In genomic region chr9:569276-569675, GRCh38 we compare ENCODE assay signal across 20 cellular contexts.
"Had no signal": no experiment of that assay in that cellular context is flagged by ENCODE, and none has a peak within 500 bp of the region (broad histone marks: within the 10 kb centered on the region; RNA-seq: fewer than 3 reads in every experiment).

No MANE protein-coding gene starts in this region.

- H3K27me3 Mint-ChIP-seq: activated B cell treated with CpG ODN at 0.5 μM for 24 hours; activated naive CD8-positive, alpha-beta T cell treated with anti-CD3 and anti-CD28 coated beads, Interleukin-2, amount 10 ng/mL, durations not matched to agents 7 days and 5 days; brain had no signal

- H3K36me3 Mint-ChIP-seq: stimulated activated effector memory CD8-positive, alpha-beta T cell treated with anti-CD3 and anti-CD28 coated beads, Interleukin-12 subunit alpha, Interleukin-12 subunit beta, amount 100 ng/mL, for 72 hours had no signal

- ATAC-seq: esophagus mucosa; gastrocnemius medialis; left lung; naive thymus-derived CD8-positive, alpha-beta T cell; psoas muscle; right lobe of liver; stimulated activated effector memory CD8-positive, alpha-beta T cell treated with anti-CD3 and anti-CD28 coated beads, Interleukin-12 subunit alpha, Interleukin-12 subunit beta, amount 100 ng/mL, for 72 hours had no signal

- DNase-seq: activated B cell treated with CpG ODN at 0.5 μM for 24 hours; activated CD4-positive, alpha-beta memory T cell treated with anti-CD3 and anti-CD28 coated beads for 36 hours; activated CD4-positive, alpha-beta T cell treated with anti-CD3 and anti-CD28 coated beads for 4 hours; activated naive CD8-positive, alpha-beta T cell treated with anti-CD3 and anti-CD28 coated beads, Interleukin-2, amount 10 ng/mL, durations not matched to agents 7 days and 5 days; activated T-cell treated with anti-CD3 and anti-CD28 coated beads for 4 hours; amygdala; effector CD4-positive, alpha-beta T cell; gastrocnemius medialis; left lung; naive thymus-derived CD8-positive, alpha-beta T cell; psoas muscle; right lobe of liver; small intestine; stimulated activated CD4-positive, alpha-beta T cell treated with anti-CD3 and anti-CD28 coated beads, Interleukin-15, amount 100 ng/mL, for 24 hours; stimulated activated CD4-positive, alpha-beta T cell treated with anti-CD3 and anti-CD28 coated beads, Interleukin-4, amount 100 ng/mL, for 1 hour had no signal

- H3K9me3 ChIP-seq: gastrocnemius medialis, left lung, right lobe of liver, thoracic aorta had no signal

- H3K4me1 ChIP-seq: left lung, psoas muscle had no signal

- H3K4me3 ChIP-seq: coronary artery, gastrocnemius medialis, left lung, psoas muscle, right lobe of liver, thoracic aorta had no signal

- H3K27ac Mint-ChIP-seq: activated B cell treated with CpG ODN at 0.5 μM for 24 hours; activated CD4-positive, alpha-beta memory T cell treated with anti-CD3 and anti-CD28 coated beads for 36 hours; activated naive CD8-positive, alpha-beta T cell treated with anti-CD3 and anti-CD28 coated beads, Interleukin-2, amount 10 ng/mL, durations not matched to agents 7 days and 5 days; stimulated activated effector memory CD8-positive, alpha-beta T cell treated with anti-CD3 and anti-CD28 coated beads, Interleukin-12 subunit alpha, Interleukin-12 subunit beta, amount 100 ng/mL, for 72 hours had no signal

- H3K36me3 ChIP-seq: gastrocnemius medialis, left lung, right lobe of liver, thoracic aorta had no signal

- H3K9me3 Mint-ChIP-seq: stimulated activated effector memory CD8-positive, alpha-beta T cell treated with anti-CD3 and anti-CD28 coated beads, Interleukin-12 subunit alpha, Interleukin-12 subunit beta, amount 100 ng/mL, for 72 hours had no signal

- H3K4me1 Mint-ChIP-seq: activated naive CD8-positive, alpha-beta T cell treated with anti-CD3 and anti-CD28 coated beads, Interleukin-2, amount 10 ng/mL, durations not matched to agents 7 days and 5 days; stimulated activated effector memory CD8-positive, alpha-beta T cell treated with anti-CD3 and anti-CD28 coated beads, Interleukin-12 subunit alpha, Interleukin-12 subunit beta, amount 100 ng/mL, for 72 hours had no signal

- H3K27ac ChIP-seq: gastrocnemius medialis, left lung, psoas muscle, right lobe of liver, thoracic aorta had no signal

- H3K27me3 ChIP-seq: gastrocnemius medialis, left lung, right lobe of liver had no signal

- H3K4me3 Mint-ChIP-seq: activated B cell treated with CpG ODN at 0.5 μM for 24 hours; activated CD4-positive, alpha-beta memory T cell treated with anti-CD3 and anti-CD28 coated beads for 36 hours; activated naive CD8-positive, alpha-beta T cell treated with anti-CD3 and anti-CD28 coated beads, Interleukin-2, amount 10 ng/mL, durations not matched to agents 7 days and 5 days; naive thymus-derived CD8-positive, alpha-beta T cell; stimulated activated effector memory CD8-positive, alpha-beta T cell treated with anti-CD3 and anti-CD28 coated beads, Interleukin-12 subunit alpha, Interleukin-12 subunit beta, amount 100 ng/mL, for 72 hours had no signal
